ENCODE assay signal across 15 cellular contexts in the genomic region with DNA sequence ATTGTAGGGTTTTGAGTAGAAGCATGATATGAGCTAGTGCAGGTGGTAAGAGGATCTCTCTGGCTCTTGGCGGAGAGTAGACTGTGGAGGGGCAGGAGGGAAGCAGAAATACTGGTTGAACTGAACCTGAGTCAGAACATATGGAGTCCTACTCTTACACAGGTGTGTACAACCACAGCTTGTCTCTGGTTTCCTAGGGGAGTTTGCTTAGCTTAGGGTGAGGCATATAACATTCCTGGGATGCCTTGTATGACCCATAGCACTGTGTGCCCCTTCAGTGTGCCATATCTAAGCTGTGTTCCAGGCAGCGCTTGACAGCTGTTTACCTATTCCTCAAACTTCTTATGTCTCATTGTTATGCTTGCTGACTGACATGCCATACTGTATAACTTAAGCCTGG.
"Had no signal": no experiment of that assay in that cellular context is flagged by ENCODE, and none has a peak within 500 bp of the region (broad histone marks: within the 10 kb centered on the region; RNA-seq: fewer than 3 reads in every experiment).

No MANE protein-coding gene starts in this region.

- H3K9me3 Mint-ChIP-seq: activated CD4-positive, alpha-beta memory T cell treated with anti-CD3 and anti-CD28 coated beads, Interleukin-2, amount 10 ng/mL, durations not matched to agents 7 days and 5 days; stimulated activated memory B cell treated with anti-CD40 and anti-IgM and Interleukin-4, amounts not matched to agents 10 μg/mL and 1 μg/mL and 100 μg/mL, for 72 hours had no signal

- H3K27me3 Mint-ChIP-seq: activated CD4-positive, alpha-beta memory T cell treated with anti-CD3 and anti-CD28 coated beads, Interleukin-2, amount 10 ng/mL, durations not matched to agents 7 days and 5 days; activated CD4-positive, alpha-beta T cell treated with anti-CD3 and anti-CD28 coated beads for 36 hours; stimulated activated memory B cell treated with anti-CD40 and anti-IgM and Interleukin-4, amounts not matched to agents 10 μg/mL and 1 μg/mL and 100 μg/mL, for 72 hours had no signal

- H3K27ac Mint-ChIP-seq: activated CD4-positive, alpha-beta memory T cell treated with anti-CD3 and anti-CD28 coated beads, Interleukin-2, amount 10 ng/mL, durations not matched to agents 7 days and 5 days; activated CD4-positive, alpha-beta T cell treated with anti-CD3 and anti-CD28 coated beads for 36 hours; stimulated activated memory B cell treated with anti-CD40 and anti-IgM and Interleukin-4, amounts not matched to agents 10 μg/mL and 1 μg/mL and 100 μg/mL, for 72 hours had no signal

- H3K9me3 ChIP-seq: gastrocnemius medialis, pancreas, right atrium auricular region, spleen, transverse colon had no signal

- H3K4me3 Mint-ChIP-seq: activated CD4-positive, alpha-beta memory T cell treated with anti-CD3 and anti-CD28 coated beads, Interleukin-2, amount 10 ng/mL, durations not matched to agents 7 days and 5 days; activated CD4-positive, alpha-beta T cell treated with anti-CD3 and anti-CD28 coated beads for 36 hours; stimulated activated memory B cell treated with anti-CD40 and anti-IgM and Interleukin-4, amounts not matched to agents 10 μg/mL and 1 μg/mL and 100 μg/mL, for 72 hours had no signal

- H3K27me3 ChIP-seq: dorsolateral prefrontal cortex, gastrocnemius medialis, pancreas, right atrium auricular region, spleen, transverse colon had no signal

- DNase-seq: activated CD4-positive, alpha-beta memory T cell treated with anti-CD3 and anti-CD28 coated beads, Interleukin-2, amount 10 ng/mL, durations not matched to agents 7 days and 5 days; activated CD4-positive, alpha-beta T cell treated with anti-CD3 and anti-CD28 coated beads for 36 hours; activated T-cell treated with anti-CD3 and anti-CD28 coated beads, Interleukin-2, amount 50 U/mL, for 48 hours; aorta; dorsolateral prefrontal cortex; midbrain; pancreas; spleen; stimulated activated CD4-positive, alpha-beta T cell treated with anti-CD3 and anti-CD28 coated beads, Interleukin-1b, Interleukin-23, amount 100 ng/mL, for 48 hours; T-helper 1 cell; transverse colon; WERI-Rb-1 had no signal

- H3K4me1 Mint-ChIP-seq: activated CD4-positive, alpha-beta memory T cell treated with anti-CD3 and anti-CD28 coated beads, Interleukin-2, amount 10 ng/mL, durations not matched to agents 7 days and 5 days; activated CD4-positive, alpha-beta T cell treated with anti-CD3 and anti-CD28 coated beads for 36 hours; stimulated activated memory B cell treated with anti-CD40 and anti-IgM and Interleukin-4, amounts not matched to agents 10 μg/mL and 1 μg/mL and 100 μg/mL, for 72 hours had no signal

- H3K4me1 ChIP-seq: pancreas, right atrium auricular region, spleen, transverse colon had no signal

- H3K36me3 ChIP-seq: gastrocnemius medialis, pancreas, right atrium auricular region, spleen, transverse colon, WERI-Rb-1 had no signal

- H3K27ac ChIP-seq: dorsolateral prefrontal cortex, pancreas, right atrium auricular region, spleen, transverse colon, WERI-Rb-1 had no signal

- ATAC-seq: activated CD4-positive, alpha-beta T cell treated with anti-CD3 and anti-CD28 coated beads for 36 hours; pancreas had no signal

- H3K4me3 ChIP-seq: dorsolateral prefrontal cortex, gastrocnemius medialis, pancreas, right atrium auricular region, spleen, transverse colon had no signal

- H3K36me3 Mint-ChIP-seq: stimulated activated memory B cell treated with anti-CD40 and anti-IgM and Interleukin-4, amounts not matched to agents 10 μg/mL and 1 μg/mL and 100 μg/mL, for 72 hours had no signal
